19 cellular contexts compared by ENCODE assay signal in the genomic region with DNA sequence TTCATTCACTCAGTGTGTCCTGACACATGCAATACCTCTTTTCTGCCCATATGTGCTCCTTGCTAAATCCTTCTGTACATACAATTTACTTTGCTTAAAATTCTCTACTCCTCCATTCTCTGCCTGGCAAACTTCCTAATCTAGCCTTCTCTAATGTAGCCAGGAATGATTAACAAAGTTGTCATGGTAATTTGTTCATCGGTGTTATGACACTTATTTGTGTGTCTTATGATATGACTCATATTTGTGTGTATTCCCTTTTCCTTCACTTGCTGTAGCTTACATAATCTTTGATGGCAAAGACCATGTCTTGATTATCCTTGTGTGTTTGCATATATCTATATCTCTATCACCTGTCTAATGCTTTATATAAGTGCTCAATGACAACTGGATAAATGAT.
"Had no signal": no experiment of that assay in that cellular context is flagged by ENCODE, and none has a peak within 500 bp of the region (broad histone marks: within the 10 kb centered on the region; RNA-seq: fewer than 3 reads in every experiment).

No MANE protein-coding gene starts in this region.

- H3K36me3 Mint-ChIP-seq: T-cell had no signal

- H3K4me1 ChIP-seq: gastroesophageal sphincter, heart right ventricle, psoas muscle, right lobe of liver, spleen, suprapubic skin had no signal

- ATAC-seq: activated naive CD8-positive, alpha-beta T cell treated with anti-CD3 and anti-CD28 coated beads, Interleukin-2, amount 50 U/mL, for 24 hours; gastroesophageal sphincter; heart right ventricle; psoas muscle; right lobe of liver; T-cell had no signal

- H3K27ac ChIP-seq: coronary artery, gastroesophageal sphincter, heart right ventricle, psoas muscle, right lobe of liver, spleen, suprapubic skin, VCaP had no signal

- DNase-seq: activated CD4-positive, alpha-beta T cell treated with anti-CD3 and anti-CD28 coated beads for 1 hour; activated CD4-positive, alpha-beta T cell treated with anti-CD3 and anti-CD28 coated beads, Interleukin-2, amount 50 U/mL, for 48 hours; activated naive CD4-positive, alpha-beta T cell treated with anti-CD3 and anti-CD28 coated beads for 36 hours; activated naive CD8-positive, alpha-beta T cell treated with anti-CD3 and anti-CD28 coated beads, Interleukin-2, amount 50 U/mL, for 24 hours; activated T-cell treated with anti-CD3 and anti-CD28 coated beads, Interleukin-2, amount 50 U/mL, for 1 hour; central memory CD4-positive, alpha-beta T cell; heart right ventricle; midbrain; psoas muscle; right lobe of liver; spleen; T-cell; trophoblast cell had no signal

- H3K36me3 ChIP-seq: gastroesophageal sphincter, heart right ventricle, right lobe of liver, spleen, suprapubic skin had no signal

- H3K9me3 ChIP-seq: gastroesophageal sphincter, heart right ventricle, psoas muscle, right lobe of liver, spleen, suprapubic skin had no signal

- H3K4me1 Mint-ChIP-seq: activated naive CD8-positive, alpha-beta T cell treated with anti-CD3 and anti-CD28 coated beads, Interleukin-2, amount 50 U/mL, for 24 hours; T-cell had no signal

- H3K4me3 Mint-ChIP-seq: activated naive CD4-positive, alpha-beta T cell treated with anti-CD3 and anti-CD28 coated beads for 36 hours; activated naive CD8-positive, alpha-beta T cell treated with anti-CD3 and anti-CD28 coated beads, Interleukin-2, amount 50 U/mL, for 24 hours; stimulated activated naive CD8-positive, alpha-beta T cell treated with anti-CD3 and anti-CD28 coated beads, Interleukin-15, Interleukin-2, amounts not matched to agents 100 ng/mL and 50 ng/mL, for 24 hours; T-cell had no signal

- H3K9me3 Mint-ChIP-seq: activated naive CD4-positive, alpha-beta T cell treated with anti-CD3 and anti-CD28 coated beads for 36 hours; activated naive CD8-positive, alpha-beta T cell treated with anti-CD3 and anti-CD28 coated beads, Interleukin-2, amount 50 U/mL, for 24 hours; activated T-helper 2 cell treated with anti-CD3 and anti-CD28 coated beads, Interferon-gamma antibody, Interleukin-2, Interleukin-4, amounts not matched to agents 10 μg/mL and 5 μg/mL and 100 μg/mL, durations not matched to agents 14 hours and 24 hours and 36 hours; stimulated activated naive CD8-positive, alpha-beta T cell treated with anti-CD3 and anti-CD28 coated beads, Interleukin-15, Interleukin-2, amounts not matched to agents 100 ng/mL and 50 ng/mL, for 24 hours; T-cell had no signal

- H3K27ac Mint-ChIP-seq: activated naive CD4-positive, alpha-beta T cell treated with anti-CD3 and anti-CD28 coated beads for 36 hours; activated naive CD8-positive, alpha-beta T cell treated with anti-CD3 and anti-CD28 coated beads, Interleukin-2, amount 50 U/mL, for 24 hours; activated T-helper 2 cell treated with anti-CD3 and anti-CD28 coated beads, Interferon-gamma antibody, Interleukin-2, Interleukin-4, amounts not matched to agents 10 μg/mL and 5 μg/mL and 100 μg/mL, durations not matched to agents 14 hours and 24 hours and 36 hours; stimulated activated naive CD8-positive, alpha-beta T cell treated with anti-CD3 and anti-CD28 coated beads, Interleukin-15, Interleukin-2, amounts not matched to agents 100 ng/mL and 50 ng/mL, for 24 hours; T-cell had no signal

- H3K27me3 ChIP-seq: gastroesophageal sphincter, heart right ventricle, right lobe of liver, spleen, suprapubic skin had no signal

- H3K4me3 ChIP-seq: coronary artery, gastroesophageal sphincter, heart right ventricle, psoas muscle, right lobe of liver, spleen, suprapubic skin had no signal
